ENCODE assay signal across 1 cellular context in the genomic region with DNA sequence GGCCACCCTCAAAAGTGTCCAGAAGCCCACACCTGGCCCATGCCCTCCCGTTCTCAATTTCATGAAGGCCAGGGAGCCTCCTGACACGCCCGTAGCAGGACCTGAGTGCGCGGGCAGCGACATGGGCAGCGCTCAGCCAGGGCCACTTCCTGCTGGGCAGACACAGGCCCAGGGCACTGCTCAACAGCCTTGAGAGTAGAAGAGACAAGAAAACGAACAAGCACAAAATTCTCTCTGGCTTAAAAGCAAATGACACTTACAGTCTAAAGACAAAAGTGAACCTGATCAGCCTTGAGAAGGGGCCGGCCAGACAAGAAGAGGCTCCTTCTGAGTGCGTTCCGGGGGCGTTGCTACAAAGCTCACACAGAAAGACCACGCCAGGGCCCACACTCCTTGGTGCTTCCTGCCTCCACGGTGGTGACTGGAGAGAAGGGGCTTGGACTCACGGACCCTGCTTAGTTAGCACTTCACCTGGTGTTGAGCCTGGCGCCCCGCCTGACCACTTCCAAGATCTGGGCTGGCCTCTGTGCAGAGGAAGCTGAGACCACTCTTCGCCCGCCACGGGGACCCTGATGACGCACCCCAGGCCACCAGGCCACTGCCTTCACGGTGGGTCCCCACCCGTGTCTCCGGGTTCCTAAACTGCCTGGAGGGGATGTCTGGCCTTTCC.
TF ChIP-seq lines count a peak whose summit lies in the region.

No MANE protein-coding gene starts in this region.

TF ChIP-seq in GM23338, 12 proteins besides CTCF, POLR2A, EP300 and RAD21 (continued from another document):
- TF ChIP-seq, protein P1, sequence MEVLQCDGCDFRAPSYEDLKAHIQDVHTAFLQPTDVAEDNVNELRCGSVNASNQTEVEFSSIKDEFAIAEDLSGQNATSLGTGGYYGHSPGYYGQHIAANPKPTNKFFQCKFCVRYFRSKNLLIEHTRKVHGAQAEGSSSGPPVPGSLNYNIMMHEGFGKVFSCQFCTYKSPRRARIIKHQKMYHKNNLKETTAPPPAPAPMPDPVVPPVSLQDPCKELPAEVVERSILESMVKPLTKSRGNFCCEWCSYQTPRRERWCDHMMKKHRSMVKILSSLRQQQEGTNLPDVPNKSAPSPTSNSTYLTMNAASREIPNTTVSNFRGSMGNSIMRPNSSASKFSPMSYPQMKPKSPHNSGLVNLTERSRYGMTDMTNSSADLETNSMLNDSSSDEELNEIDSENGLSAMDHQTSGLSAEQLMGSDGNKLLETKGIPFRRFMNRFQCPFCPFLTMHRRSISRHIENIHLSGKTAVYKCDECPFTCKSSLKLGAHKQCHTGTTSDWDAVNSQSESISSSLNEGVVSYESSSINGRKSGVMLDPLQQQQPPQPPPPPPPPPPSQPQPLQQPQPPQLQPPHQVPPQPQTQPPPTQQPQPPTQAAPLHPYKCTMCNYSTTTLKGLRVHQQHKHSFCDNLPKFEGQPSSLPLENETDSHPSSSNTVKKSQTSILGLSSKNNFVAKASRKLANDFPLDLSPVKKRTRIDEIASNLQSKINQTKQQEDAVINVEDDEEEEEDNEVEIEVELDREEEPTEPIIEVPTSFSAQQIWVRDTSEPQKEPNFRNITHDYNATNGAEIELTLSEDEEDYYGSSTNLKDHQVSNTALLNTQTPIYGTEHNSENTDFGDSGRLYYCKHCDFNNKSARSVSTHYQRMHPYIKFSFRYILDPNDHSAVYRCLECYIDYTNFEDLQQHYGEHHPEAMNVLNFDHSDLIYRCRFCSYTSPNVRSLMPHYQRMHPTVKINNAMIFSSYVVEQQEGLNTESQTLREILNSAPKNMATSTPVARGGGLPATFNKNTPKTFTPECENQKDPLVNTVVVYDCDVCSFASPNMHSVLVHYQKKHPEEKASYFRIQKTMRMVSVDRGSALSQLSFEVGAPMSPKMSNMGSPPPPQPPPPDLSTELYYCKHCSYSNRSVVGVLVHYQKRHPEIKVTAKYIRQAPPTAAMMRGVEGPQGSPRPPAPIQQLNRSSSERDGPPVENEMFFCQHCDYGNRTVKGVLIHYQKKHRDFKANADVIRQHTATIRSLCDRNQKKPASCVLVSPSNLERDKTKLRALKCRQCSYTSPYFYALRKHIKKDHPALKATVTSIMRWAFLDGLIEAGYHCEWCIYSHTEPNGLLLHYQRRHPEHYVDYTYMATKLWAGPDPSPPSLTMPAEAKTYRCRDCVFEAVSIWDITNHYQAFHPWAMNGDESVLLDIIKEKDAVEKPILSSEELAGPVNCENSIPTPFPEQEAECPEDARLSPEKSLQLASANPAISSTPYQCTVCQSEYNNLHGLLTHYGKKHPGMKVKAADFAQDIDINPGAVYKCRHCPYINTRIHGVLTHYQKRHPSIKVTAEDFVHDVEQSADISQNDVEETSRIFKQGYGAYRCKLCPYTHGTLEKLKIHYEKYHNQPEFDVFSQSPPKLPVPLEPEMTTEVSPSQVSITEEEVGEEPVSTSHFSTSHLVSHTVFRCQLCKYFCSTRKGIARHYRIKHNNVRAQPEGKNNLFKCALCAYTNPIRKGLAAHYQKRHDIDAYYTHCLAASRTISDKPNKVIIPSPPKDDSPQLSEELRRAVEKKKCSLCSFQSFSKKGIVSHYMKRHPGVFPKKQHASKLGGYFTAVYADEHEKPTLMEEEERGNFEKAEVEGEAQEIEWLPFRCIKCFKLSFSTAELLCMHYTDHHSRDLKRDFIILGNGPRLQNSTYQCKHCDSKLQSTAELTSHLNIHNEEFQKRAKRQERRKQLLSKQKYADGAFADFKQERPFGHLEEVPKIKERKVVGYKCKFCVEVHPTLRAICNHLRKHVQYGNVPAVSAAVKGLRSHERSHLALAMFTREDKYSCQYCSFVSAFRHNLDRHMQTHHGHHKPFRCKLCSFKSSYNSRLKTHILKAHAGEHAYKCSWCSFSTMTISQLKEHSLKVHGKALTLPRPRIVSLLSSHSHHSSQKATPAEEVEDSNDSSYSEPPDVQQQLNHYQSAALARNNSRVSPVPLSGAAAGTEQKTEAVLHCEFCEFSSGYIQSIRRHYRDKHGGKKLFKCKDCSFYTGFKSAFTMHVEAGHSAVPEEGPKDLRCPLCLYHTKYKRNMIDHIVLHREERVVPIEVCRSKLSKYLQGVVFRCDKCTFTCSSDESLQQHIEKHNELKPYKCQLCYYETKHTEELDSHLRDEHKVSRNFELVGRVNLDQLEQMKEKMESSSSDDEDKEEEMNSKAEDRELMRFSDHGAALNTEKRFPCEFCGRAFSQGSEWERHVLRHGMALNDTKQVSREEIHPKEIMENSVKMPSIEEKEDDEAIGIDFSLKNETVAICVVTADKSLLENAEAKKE (CRISPR knock-in tag; IDR thresholded peaks at IDR 0.05) = no peak
- no peak for TF ChIP-seq ZNF331 (CRISPR knock-in tag; IDR thresholded peaks at IDR 0.05; ENCODE audit: low read depth)
- no peak for TF ChIP-seq STAT1 (IDR thresholded peaks at IDR 0.05; ENCODE audit: unreplicated experiment)
- no peak for TF ChIP-seq EZH2phosphoT487 (IDR thresholded peaks at IDR 0.05; ENCODE audit: unreplicated experiment)
